ENCODE assay signal across 1 cellular context in genomic region chr6:26156105-26156849, GRCh38.
TF ChIP-seq lines count a peak whose summit lies in the region.

No MANE protein-coding gene starts in this region.

TF ChIP-seq in HepG2, 621 proteins besides CTCF, POLR2A, EP300 and RAD21 (continued from another document and continues in another):
- no peak for TF ChIP-seq ZNF496 (CRISPR knock-in tag; IDR thresholded peaks at IDR 0.05; ENCODE audit: insufficient replicate concordance)
- TF ChIP-seq ZFP41 (CRISPR knock-in tag; IDR thresholded peaks at IDR 0.05; ENCODE audit: borderline replicate concordance), result peak; percentile 71; the same call in 1 of the 2 replicates
- no peak for TF ChIP-seq SCMH1 (CRISPR knock-in tag; IDR thresholded peaks at IDR 0.05; ENCODE audit: borderline replicate concordance)
- peak; percentile 56; the same call in 1 of the 2 replicates for TF ChIP-seq ZNF296 (CRISPR knock-in tag; conservative IDR thresholded peaks at IDR 0.05)
- TF ChIP-seq ETV6 (CRISPR knock-in tag; conservative IDR thresholded peaks at IDR 0.05), result peak; percentile 97
- TF ChIP-seq, protein P1, sequence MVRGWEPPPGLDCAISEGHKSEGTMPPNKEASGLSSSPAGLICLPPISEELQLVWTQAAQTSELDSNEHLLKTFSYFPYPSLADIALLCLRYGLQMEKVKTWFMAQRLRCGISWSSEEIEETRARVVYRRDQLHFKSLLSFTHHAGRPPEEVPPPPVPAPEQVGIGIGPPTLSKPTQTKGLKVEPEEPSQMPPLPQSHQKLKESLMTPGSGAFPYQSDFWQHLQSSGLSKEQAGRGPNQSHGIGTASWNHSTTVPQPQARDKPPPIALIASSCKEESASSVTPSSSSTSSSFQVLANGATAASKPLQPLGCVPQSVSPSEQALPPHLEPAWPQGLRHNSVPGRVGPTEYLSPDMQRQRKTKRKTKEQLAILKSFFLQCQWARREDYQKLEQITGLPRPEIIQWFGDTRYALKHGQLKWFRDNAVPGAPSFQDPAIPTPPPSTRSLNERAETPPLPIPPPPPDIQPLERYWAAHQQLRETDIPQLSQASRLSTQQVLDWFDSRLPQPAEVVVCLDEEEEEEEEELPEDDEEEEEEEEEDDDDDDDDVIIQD (CRISPR knock-in tag; IDR thresholded peaks at IDR 0.05; ENCODE audit: low read depth), result no peak; the same call in 1 of the 2 replicates
- no peak for TF ChIP-seq NR3C1 (CRISPR knock-in tag; IDR thresholded peaks at IDR 0.05)
- TF ChIP-seq ZNF230 (CRISPR knock-in tag; IDR thresholded peaks at IDR 0.05), result peak; percentile 97
- TF ChIP-seq ZNF451 (CRISPR knock-in tag; IDR thresholded peaks at IDR 0.05), result peak; percentile 84; the same call in 1 of the 2 replicates
- TF ChIP-seq, protein P2, sequence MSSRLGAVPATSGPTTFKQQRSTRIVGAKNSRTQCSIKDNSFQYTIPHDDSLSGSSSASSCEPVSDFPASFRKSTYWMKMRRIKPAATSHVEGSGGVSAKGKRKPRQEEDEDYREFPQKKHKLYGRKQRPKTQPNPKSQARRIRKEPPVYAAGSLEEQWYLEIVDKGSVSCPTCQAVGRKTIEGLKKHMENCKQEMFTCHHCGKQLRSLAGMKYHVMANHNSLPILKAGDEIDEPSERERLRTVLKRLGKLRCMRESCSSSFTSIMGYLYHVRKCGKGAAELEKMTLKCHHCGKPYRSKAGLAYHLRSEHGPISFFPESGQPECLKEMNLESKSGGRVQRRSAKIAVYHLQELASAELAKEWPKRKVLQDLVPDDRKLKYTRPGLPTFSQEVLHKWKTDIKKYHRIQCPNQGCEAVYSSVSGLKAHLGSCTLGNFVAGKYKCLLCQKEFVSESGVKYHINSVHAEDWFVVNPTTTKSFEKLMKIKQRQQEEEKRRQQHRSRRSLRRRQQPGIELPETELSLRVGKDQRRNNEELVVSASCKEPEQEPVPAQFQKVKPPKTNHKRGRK (CRISPR knock-in tag; IDR thresholded peaks at IDR 0.05), result peak; percentile 72; the same call in 1 of the 2 replicates
- peak; percentile 94; the same call in 1 of the 2 replicates for TF ChIP-seq GLI4 (CRISPR knock-in tag; IDR thresholded peaks at IDR 0.05; ENCODE audit: borderline replicate concordance)
- TF ChIP-seq ATRX (CRISPR knock-in tag; IDR thresholded peaks at IDR 0.05; ENCODE audit: borderline replicate concordance), result no peak
- TF ChIP-seq CC2D1A (CRISPR knock-in tag; IDR thresholded peaks at IDR 0.05), result no peak; the same call in 1 of the 2 replicates
- TF ChIP-seq SP4 (CRISPR knock-in tag; IDR thresholded peaks at IDR 0.05), result peak; percentile 25
- TF ChIP-seq ZNF512B (CRISPR knock-in tag; IDR thresholded peaks at IDR 0.05; ENCODE audit: borderline replicate concordance), result no peak
- TF ChIP-seq FOXA3 (CRISPR knock-in tag; IDR thresholded peaks at IDR 0.05), result peak; percentile 69
- peak; percentile 98 for TF ChIP-seq MED1 (CRISPR knock-in tag; IDR thresholded peaks at IDR 0.05)
- TF ChIP-seq ZBTB7B (CRISPR knock-in tag; IDR thresholded peaks at IDR 0.05), result no peak; the same call in none of the 2 replicates
- TF ChIP-seq FOXK1 (CRISPR knock-in tag; IDR thresholded peaks at IDR 0.05; ENCODE audit: borderline replicate concordance, low read depth), result peak; percentile 74; the same call in 1 of the 2 replicates
- TF ChIP-seq EZH2 (conservative IDR thresholded peaks at IDR 0.05; ENCODE audit: low read depth, low read length), result no peak
- TF ChIP-seq SALL2 (CRISPR knock-in tag; IDR thresholded peaks at IDR 0.05), result no peak; the same call in none of the 2 replicates
- TF ChIP-seq ZNF670 (CRISPR knock-in tag; IDR thresholded peaks at IDR 0.05; ENCODE audit: borderline replicate concordance), result peak; percentile 40; the same call in 1 of the 2 replicates
- TF ChIP-seq HMGXB4 (CRISPR knock-in tag; IDR thresholded peaks at IDR 0.05; ENCODE audit: borderline replicate concordance in 1 of 2, low read depth in 1 of 2), result peak; percentile 87 to 96
- TF ChIP-seq, protein P3, sequence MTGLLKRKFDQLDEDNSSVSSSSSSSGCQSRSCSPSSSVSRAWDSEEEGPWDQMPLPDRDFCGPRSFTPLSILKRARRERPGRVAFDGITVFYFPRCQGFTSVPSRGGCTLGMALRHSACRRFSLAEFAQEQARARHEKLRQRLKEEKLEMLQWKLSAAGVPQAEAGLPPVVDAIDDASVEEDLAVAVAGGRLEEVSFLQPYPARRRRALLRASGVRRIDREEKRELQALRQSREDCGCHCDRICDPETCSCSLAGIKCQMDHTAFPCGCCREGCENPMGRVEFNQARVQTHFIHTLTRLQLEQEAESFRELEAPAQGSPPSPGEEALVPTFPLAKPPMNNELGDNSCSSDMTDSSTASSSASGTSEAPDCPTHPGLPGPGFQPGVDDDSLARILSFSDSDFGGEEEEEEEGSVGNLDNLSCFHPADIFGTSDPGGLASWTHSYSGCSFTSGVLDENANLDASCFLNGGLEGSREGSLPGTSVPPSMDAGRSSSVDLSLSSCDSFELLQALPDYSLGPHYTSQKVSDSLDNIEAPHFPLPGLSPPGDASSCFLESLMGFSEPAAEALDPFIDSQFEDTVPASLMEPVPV (CRISPR knock-in tag; IDR thresholded peaks at IDR 0.05), result peak; percentile 97
- TF ChIP-seq ZNF205 (CRISPR knock-in tag; IDR thresholded peaks at IDR 0.05), result peak; percentile 91
- TF ChIP-seq EEA1 (CRISPR knock-in tag; IDR thresholded peaks at IDR 0.05; ENCODE audit: borderline replicate concordance), result peak; percentile 73; the same call in 1 of the 2 replicates
- TF ChIP-seq HNF1B (CRISPR knock-in tag; IDR thresholded peaks at IDR 0.05), result peak; percentile 70; the same call in 1 of the 2 replicates
- no peak for TF ChIP-seq GTF3A (CRISPR knock-in tag; conservative IDR thresholded peaks at IDR 0.05)
- peak; percentile 77; the same call in 1 of the 2 replicates for TF ChIP-seq ZZZ3 (CRISPR knock-in tag; IDR thresholded peaks at IDR 0.05; ENCODE audit: borderline replicate concordance)
- TF ChIP-seq ZNF552 (CRISPR knock-in tag; IDR thresholded peaks at IDR 0.05; ENCODE audit: borderline replicate concordance), result peak; percentile 98
- TF ChIP-seq ZC3H13 (CRISPR knock-in tag; IDR thresholded peaks at IDR 0.05), result peak; percentile 94
- TF ChIP-seq HOXA5 (CRISPR knock-in tag; IDR thresholded peaks at IDR 0.05), result peak; percentile 98
- TF ChIP-seq NFIC (IDR thresholded peaks at IDR 0.05; ENCODE audit: low read length), result peak; percentile 43
- TF ChIP-seq, protein P4, sequence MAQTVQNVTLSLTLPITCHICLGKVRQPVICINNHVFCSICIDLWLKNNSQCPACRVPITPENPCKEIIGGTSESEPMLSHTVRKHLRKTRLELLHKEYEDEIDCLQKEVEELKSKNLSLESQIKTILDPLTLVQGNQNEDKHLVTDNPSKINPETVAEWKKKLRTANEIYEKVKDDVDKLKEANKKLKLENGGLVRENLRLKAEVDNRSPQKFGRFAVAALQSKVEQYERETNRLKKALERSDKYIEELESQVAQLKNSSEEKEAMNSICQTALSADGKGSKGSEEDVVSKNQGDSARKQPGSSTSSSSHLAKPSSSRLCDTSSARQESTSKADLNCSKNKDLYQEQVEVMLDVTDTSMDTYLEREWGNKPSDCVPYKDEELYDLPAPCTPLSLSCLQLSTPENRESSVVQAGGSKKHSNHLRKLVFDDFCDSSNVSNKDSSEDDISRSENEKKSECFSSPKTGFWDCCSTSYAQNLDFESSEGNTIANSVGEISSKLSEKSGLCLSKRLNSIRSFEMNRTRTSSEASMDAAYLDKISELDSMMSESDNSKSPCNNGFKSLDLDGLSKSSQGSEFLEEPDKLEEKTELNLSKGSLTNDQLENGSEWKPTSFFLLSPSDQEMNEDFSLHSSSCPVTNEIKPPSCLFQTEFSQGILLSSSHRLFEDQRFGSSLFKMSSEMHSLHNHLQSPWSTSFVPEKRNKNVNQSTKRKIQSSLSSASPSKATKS (CRISPR knock-in tag; IDR thresholded peaks at IDR 0.05), result 0 out of 2 replicates have a peak, but pooled peaks have one; percentile 20
- no peak for TF ChIP-seq CENPX (CRISPR knock-in tag; IDR thresholded peaks at IDR 0.05)
- TF ChIP-seq TRIM22 (IDR thresholded peaks at IDR 0.05), result no peak
- peak; percentile 92 for TF ChIP-seq NFAT5 (CRISPR knock-in tag; IDR thresholded peaks at IDR 0.05)
- 0 out of 2 replicates have a peak, but pooled peaks have one; percentile 77 for TF ChIP-seq ZNF674 (CRISPR knock-in tag; IDR thresholded peaks at IDR 0.05; ENCODE audit: low read depth)
